ENCODE assay signal across 16 cellular contexts in the genomic region with DNA sequence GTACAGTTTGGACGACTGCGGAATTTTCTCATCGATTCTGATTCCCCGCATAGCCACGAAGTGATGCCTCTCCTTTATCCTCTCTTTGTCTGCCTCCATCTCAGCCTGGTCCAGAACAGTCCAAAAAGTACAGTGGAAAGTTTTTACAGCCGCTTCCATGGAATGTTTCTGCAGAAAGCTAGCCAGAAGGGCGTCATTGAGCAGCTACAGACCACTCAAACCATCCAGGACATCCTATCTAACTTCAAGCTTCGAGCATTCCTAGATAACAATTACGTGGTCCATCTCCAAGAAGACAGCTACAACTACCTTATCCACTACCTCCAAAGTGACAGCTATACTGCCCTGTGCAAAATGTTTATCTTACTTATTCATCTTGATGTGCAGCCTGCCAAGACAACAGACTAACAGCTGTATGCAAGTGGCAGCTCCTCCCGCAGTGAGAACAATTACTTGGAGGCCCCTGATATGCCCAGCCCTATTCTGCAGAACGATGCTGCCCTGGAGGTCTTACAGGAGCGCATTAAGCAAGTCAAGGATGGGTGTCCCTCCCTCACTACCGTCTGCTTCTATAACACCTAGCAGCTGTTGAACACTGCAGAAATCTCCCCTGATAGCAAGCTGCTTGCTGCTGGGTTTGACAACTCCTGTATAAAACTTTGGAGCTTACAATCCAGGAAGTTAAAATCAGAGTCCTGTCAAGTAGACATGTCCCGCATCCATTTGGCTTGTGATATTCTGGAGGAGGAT. TPM values are rescaled to one million over a fixed set of nuclear protein-coding genes. Genes with fewer than 3 reads are reported as not detected.
DNase-seq lines count a peak whose midpoint lies in the region; ATAC-seq and TF ChIP-seq lines count a peak whose summit lies in the region.
"Had no signal": no experiment of that assay in that cellular context is flagged by ENCODE, and none has a peak within 500 bp of the region (broad histone marks: within the 10 kb centered on the region; RNA-seq: fewer than 3 reads in every experiment).

No MANE protein-coding gene starts in this region.

- no peaks in the 10 kb centered on the region for H3K79me1 ChIP-seq in IMR-90 (ENCODE audit: low read depth in 1 of 2, low read length in 2 of 2)

- no peak overlapping the region for H2BK15ac ChIP-seq in IMR-90 (ENCODE audit: low read depth, low read length)

- H2AFZ ChIP-seq in IMR-90 (replicated peaks; ENCODE audit: low read length, poor library complexity) (peak overlapping the region; percentile 59), smooth muscle cell (ENCODE audit: low read depth) (no peak overlapping the region)

- no peak overlapping the region for H3K56ac ChIP-seq in IMR-90 (ENCODE audit: extremely low read depth, insufficient read depth, low read length)

- peaks cover 76% of the 10 kb centered on the region for H3K4me1 Mint-ChIP-seq in activated naive CD4-positive, alpha-beta T cell treated with anti-CD3 and anti-CD28 coated beads, Interleukin-2, amount 10 ng/mL, durations not matched to agents 7 days and 5 days
- H3K4me1 Mint-ChIP-seq in activated CD4-positive, alpha-beta memory T cell treated with anti-CD3 and anti-CD28 coated beads for 36 hours (ENCODE audit: low read depth) = peaks cover 31% of the 10 kb centered on the region

- H3F3A ChIP-seq in smooth muscle cell (ENCODE audit: low read depth) = no peaks in the 10 kb centered on the region

- no peak overlapping the region for H4K91ac ChIP-seq in IMR-90 (ENCODE audit: insufficient read depth, low read depth, low read length)

- no peaks in the 10 kb centered on the region for H4K20me1 ChIP-seq in IMR-90 (ENCODE audit: insufficient read depth, low read length)
- no peaks in the 10 kb centered on the region for H4K20me1 ChIP-seq in smooth muscle cell (ENCODE audit: low read depth)

- no peak overlapping the region for H3K23ac ChIP-seq in IMR-90 (ENCODE audit: low read depth, low read length)

- no peak overlapping the region for H3K14ac ChIP-seq in IMR-90 (replicated peaks; ENCODE audit: low read depth, low read length)

- H3K36me3 ChIP-seq in IMR-90 (ENCODE audit: control insufficient read depth, insufficient read depth, low read length) = no peaks in the 10 kb centered on the region
- no peaks in the 10 kb centered on the region for H3K36me3 ChIP-seq in esophagus muscularis mucosa
- H3K36me3 ChIP-seq in smooth muscle cell (ENCODE audit: low read depth) = no peaks in the 10 kb centered on the region
- H3K36me3 ChIP-seq: thyroid gland had no signal

- no TSS peak for BruUV-seq in IMR-90 (replicated peaks; lab: Mats Ljungman, UMichigan)

- no peak overlapping the region for H4K8ac ChIP-seq in IMR-90 (ENCODE audit: low read depth in 2 of 2, low read length in 2 of 2)

- H3K9me3 ChIP-seq in IMR-90 (ENCODE audit: control insufficient read depth, insufficient read depth, low read length) (peaks cover 2% of the 10 kb centered on the region; the same call in 1 of the 2 replicates), esophagus muscularis mucosa (no peaks in the 10 kb centered on the region), smooth muscle cell (replicated peaks; ENCODE audit: low read depth) (no peaks in the 10 kb centered on the region)
- H3K9me3 ChIP-seq: thyroid gland had no signal

- no peak for TF ChIP-seq RAD21 in IMR-90 (IDR thresholded peaks at IDR 0.05; ENCODE audit: low read length)

- H2BK5ac ChIP-seq in IMR-90 (ENCODE audit: low read depth, low read length, poor library complexity, severe bottlenecking) = no peak overlapping the region

- TF ChIP-seq POLR2A in IMR-90 (IDR thresholded peaks at IDR 0.05; ENCODE audit: low read depth, low read length) (no peak), esophagus muscularis mucosa (IDR thresholded peaks at IDR 0.05; ENCODE audit: low read depth) (no peak)

- TF ChIP-seq EP300 in esophagus muscularis mucosa (IDR thresholded peaks at IDR 0.05) = no peak

- 16% methylated on average over 5 of the region's 14 CpGs; no CpG with 5 or more reads in 1 of the 2 experiments for WGBS in IMR-90 (ENCODE audit: extremely low coverage in 2 of 2, insufficient read length in 1 of 2), 2 experiments
- 27% methylated on average over 13 of the region's 14 CpGs for WGBS in esophagus muscularis mucosa
- WGBS in smooth muscle cell (ENCODE audit: low lambda C conversion rate) = 39% methylated on average over 14 of the region's 14 CpGs

- peak overlapping the region; percentile 56 for H3K27ac Mint-ChIP-seq in activated naive CD4-positive, alpha-beta T cell treated with anti-CD3 and anti-CD28 coated beads, Interleukin-2, amount 10 ng/mL, durations not matched to agents 7 days and 5 days
- H3K27ac Mint-ChIP-seq in activated CD4-positive, alpha-beta memory T cell treated with anti-CD3 and anti-CD28 coated beads for 36 hours = no peak overlapping the region
- H3K27ac Mint-ChIP-seq: activated B cell treated with CpG ODN at 0.5 μM for 24 hours had no signal

- peaks cover 68% of the 10 kb centered on the region for H3K36me3 Mint-ChIP-seq in activated naive CD4-positive, alpha-beta T cell treated with anti-CD3 and anti-CD28 coated beads, Interleukin-2, amount 10 ng/mL, durations not matched to agents 7 days and 5 days
- peaks cover 25% of the 10 kb centered on the region for H3K36me3 Mint-ChIP-seq in activated CD4-positive, alpha-beta memory T cell treated with anti-CD3 and anti-CD28 coated beads for 36 hours

- H3K27me3 Mint-ChIP-seq in activated naive CD4-positive, alpha-beta T cell treated with anti-CD3 and anti-CD28 coated beads, Interleukin-2, amount 10 ng/mL, durations not matched to agents 7 days and 5 days = no peaks in the 10 kb centered on the region
- no peaks in the 10 kb centered on the region for H3K27me3 Mint-ChIP-seq in activated CD4-positive, alpha-beta memory T cell treated with anti-CD3 and anti-CD28 coated beads for 36 hours

- H3K4me1 ChIP-seq in IMR-90 (ENCODE audit: control insufficient read depth, insufficient read depth, low read length) = no peaks in the 10 kb centered on the region
- H3K4me1 ChIP-seq in esophagus muscularis mucosa = peaks cover 9 to 30% (median 18%) of the 10 kb centered on the region in 4 donors
- H3K4me1 ChIP-seq in smooth muscle cell (ENCODE audit: low read depth) = no peaks in the 10 kb centered on the region

- H3K9me1 ChIP-seq in IMR-90 (ENCODE audit: insufficient read depth, low read length) = no peaks in the 10 kb centered on the region

- no peak overlapping the region for H3K18ac ChIP-seq in IMR-90 (ENCODE audit: low read depth, low read length)

- H3K4ac ChIP-seq in IMR-90 (ENCODE audit: low read depth, low read length) = no peak overlapping the region

- no peak overlapping the region; the same call in 1 of the 2 replicates for H3K4me2 ChIP-seq in IMR-90 (ENCODE audit: low read depth, low read length)
- peak overlapping the region; percentile 68 for H3K4me2 ChIP-seq in smooth muscle cell

- H4K5ac ChIP-seq in IMR-90 (ENCODE audit: low read depth, low read length) = no peak overlapping the region

- H3K4me3 ChIP-seq in IMR-90 (ENCODE audit: insufficient read depth, low read depth, low read length) (no peak overlapping the region), esophagus muscularis mucosa (peak overlapping the region in 3 of 4 donors; percentile 14 to 18 (median 16)), smooth muscle cell (no peak overlapping the region)
- H3K4me3 ChIP-seq: thyroid gland had no signal

- ATAC-seq in IMR-90 (ENCODE audit: low read depth) (0 out of 2 replicates have a peak, but pooled peaks have one; percentile 11), HG03571 (IDR thresholded peaks at IDR 0.05; ENCODE audit: unreplicated experiment) (no peak), GM21515 (IDR thresholded peaks at IDR 0.05; ENCODE audit: unreplicated experiment) (no peak)
- ATAC-seq: esophagus mucosa had no signal

- no peak overlapping the region for H2AK5ac ChIP-seq in IMR-90 (ENCODE audit: low read depth, low read length)

- CTCF ChIA-PET in activated naive CD4-positive, alpha-beta T cell treated with anti-CD3 and anti-CD28 coated beads, Interleukin-2, amount 10 ng/mL, durations not matched to agents 7 days and 5 days (lab: Charles Lee) = interaction anchor here (0.8 to 1.3 kb wide), 3 partner anchors 10 to 36 kb away, joined by 3 to 6 read pairs (median 3); no protein-coding TSS in a partner anchor
- CTCF ChIA-PET in IMR-90 (lab: Yijun Ruan, JAX) = interaction anchor here (1.0 kb wide), 1 partner anchor 42 kb away, joined by 3 read pairs; no protein-coding TSS in a partner anchor
- CTCF ChIA-PET in activated CD4-positive, alpha-beta memory T cell treated with anti-CD3 and anti-CD28 coated beads for 36 hours (lab: Charles Lee) = interaction anchor here (1.0 to 1.3 kb wide), 2 partner anchors 41 to 186 kb away, joined by 3 read pairs; no protein-coding TSS in a partner anchor

- intact Hi-C loops in IMR-90 (cut with micrococcal nuclease) (no loop called here), esophagus muscularis mucosa (cut with DNase I) (no loop called here)
- intact Hi-C loops in activated CD4-positive, alpha-beta memory T cell treated with anti-CD3 and anti-CD28 coated beads for 36 hours (cut with micrococcal nuclease) = no loop called here

- no peaks in the 10 kb centered on the region for H3K79me2 ChIP-seq in smooth muscle cell (ENCODE audit: low read depth)

- H2AK9ac ChIP-seq in IMR-90 (replicated peaks; ENCODE audit: low read depth, low read length, poor library complexity) = no peak overlapping the region

- H3K27ac ChIP-seq in IMR-90 (ENCODE audit: insufficient read depth, low read length) (no peak overlapping the region), esophagus muscularis mucosa (replicated peaks in 1 of 4) (no peak overlapping the region), smooth muscle cell (ENCODE audit: low read depth) (no peak overlapping the region)
- H3K27ac ChIP-seq: thyroid gland had no signal

- POLR2A ChIA-PET in IMR-90 (lab: Charles Lee; ENCODE audit: unreplicated experiment) = no interaction called here
- POLR2A ChIA-PET in activated CD4-positive, alpha-beta memory T cell treated with anti-CD3 and anti-CD28 coated beads for 36 hours (lab: Charles Lee) = interaction anchor here (0.6 kb wide), 1 partner anchor 77 kb away, joined by 3 read pairs; no protein-coding TSS in a partner anchor

- H2BK20ac ChIP-seq in IMR-90 (ENCODE audit: low read depth, low read length) = no peak overlapping the region

- TF ChIP-seq CTCF in IMR-90 (conservative IDR thresholded peaks at IDR 0.05; ENCODE audit: low read depth, low read length) (no peak), esophagus muscularis mucosa (IDR thresholded peaks at IDR 0.05) (no peak), smooth muscle cell (IDR thresholded peaks at IDR 0.05; ENCODE audit: borderline replicate concordance, insufficient read depth, poor library complexity, severe bottlenecking) (no peak)

- no peak overlapping the region for H3K9ac ChIP-seq in IMR-90 (ENCODE audit: low read depth, low read length)
- no peak overlapping the region for H3K9ac ChIP-seq in smooth muscle cell (ENCODE audit: low read depth)

- H3K27me3 ChIP-seq in IMR-90 (ENCODE audit: control insufficient read depth, insufficient read depth, low read length) (peaks cover 44% of the 10 kb centered on the region), esophagus muscularis mucosa (peaks cover 0 to 86% (median 54%) of the 10 kb centered on the region in 4 donors), smooth muscle cell (ENCODE audit: low read depth) (peaks cover 73% of the 10 kb centered on the region)

- no peak for DNase-seq in activated naive CD4-positive, alpha-beta T cell treated with anti-CD3 and anti-CD28 coated beads, Interleukin-2, amount 10 ng/mL, durations not matched to agents 7 days and 5 days
- no peak for DNase-seq in activated naive CD4-positive, alpha-beta T cell treated with anti-CD3 and anti-CD28 coated beads, Interleukin-2, amount 50 U/mL, for 16 hours
- DNase-seq in IMR-90 = no peak
- no peak for DNase-seq in esophagus muscularis mucosa (ENCODE audit: extremely low spot score)
- DNase-seq in smooth muscle cell (lab: John Stamatoyannopoulos, UW; ENCODE audit: unreplicated experiment) = no peak
- DNase-seq in activated CD4-positive, alpha-beta memory T cell treated with anti-CD3 and anti-CD28 coated beads for 36 hours = no peak
- DNase-seq: activated B cell treated with CpG ODN at 0.5 μM for 24 hours; activated CD8-positive, alpha-beta memory T cell treated with anti-CD3 and anti-CD28 coated beads, Interleukin-2, amount 50 U/mL, for 4 hours; amniotic stem cell; hypothalamus; NCI-H774; RPMI8226; thyroid gland had no signal

- H3K9me3 Mint-ChIP-seq in activated naive CD4-positive, alpha-beta T cell treated with anti-CD3 and anti-CD28 coated beads, Interleukin-2, amount 10 ng/mL, durations not matched to agents 7 days and 5 days = no peaks in the 10 kb centered on the region
- no peaks in the 10 kb centered on the region for H3K9me3 Mint-ChIP-seq in activated CD4-positive, alpha-beta memory T cell treated with anti-CD3 and anti-CD28 coated beads for 36 hours

- no peak overlapping the region for H2BK120ac ChIP-seq in IMR-90 (ENCODE audit: low read depth, low read length)

- in situ Hi-C loops in IMR-90 (cut with MboI; ENCODE audit: low sequenced_read_pairs) = no loop called here

- H3K4me3 Mint-ChIP-seq in activated naive CD4-positive, alpha-beta T cell treated with anti-CD3 and anti-CD28 coated beads, Interleukin-2, amount 10 ng/mL, durations not matched to agents 7 days and 5 days = no peak overlapping the region
- no peak overlapping the region for H3K4me3 Mint-ChIP-seq in activated CD4-positive, alpha-beta memory T cell treated with anti-CD3 and anti-CD28 coated beads for 36 hours

- dilution Hi-C loops in IMR-90 (cut with HindIII; ENCODE audit: low sequenced_read_pairs, unreplicated experiment) = no loop called here

RNA-seq across cellular contexts. Expression of a gene that starts 38.9 kb away (rescaled TPM):
- total RNA-seq in IMR-90 (2012; rRNA removed) (under 0.01 and 0.18 TPM in 2 replicates), esophagus muscularis mucosa (1 to 10 TPM in 2 of 4 donors, under 1 TPM in 2; 0.32 to 1.7 (median 1.0) TPM), smooth muscle cell (not detected in 2 replicates)
- polyA plus RNA-seq in IMR-90 (2012; rRNA removed) (0.04 TPM in 1 of 2 replicates, not detected in the other), smooth muscle cell (not detected in 2 replicates)
- not detected in 2 replicates for polyA plus RNA-seq in IMR-90 (2012; cell fraction: cytosol; rRNA removed)
- polyA plus RNA-seq in IMR-90 (2012; cell fraction: nucleus; rRNA removed; ENCODE audit: low replicate concordance) = 0.06 TPM in 1 of 2 replicates, not detected in the other
- 10 to 100 TPM; 34.5 to 39.0 TPM for total RNA-seq in activated CD4-positive, alpha-beta memory T cell treated with anti-CD3 and anti-CD28 coated beads for 36 hours

RNA-seq across cellular contexts. Expression of a gene that starts 50.0 kb away (rescaled TPM):
- total RNA-seq in IMR-90 (2012; rRNA removed) (2.5 and 3.9 TPM in 2 replicates), esophagus muscularis mucosa (10 to 100 TPM in 1 of 4 donors, 1 to 10 TPM in 3; 5.1 to 15.0 (median 5.4) TPM), smooth muscle cell (0.45 and 5.1 TPM in 2 replicates)
- polyA plus RNA-seq in IMR-90 (2012; rRNA removed) (1.4 and 1.7 TPM in 2 replicates), smooth muscle cell (0.30 and 0.83 TPM in 2 replicates)
- polyA plus RNA-seq in IMR-90 (2012; cell fraction: cytosol; rRNA removed) = 0.18 and 0.68 TPM in 2 replicates
- polyA plus RNA-seq in IMR-90 (2012; cell fraction: nucleus; rRNA removed; ENCODE audit: low replicate concordance) = 2.1 and 2.7 TPM in 2 replicates
- 10 to 100 TPM; 46.0 to 48.7 TPM for total RNA-seq in activated CD4-positive, alpha-beta memory T cell treated with anti-CD3 and anti-CD28 coated beads for 36 hours

Comparison
In these comparisons a context has a peak if more than half of its experiments do, and no peak if none do; other contexts are left out.
1. H3K4me3 ChIP-seq: peak in esophagus muscularis mucosa (3 of 4); none in IMR-90 (single experiment) and smooth muscle cell (single experiment).
2. RNA of a gene that starts 38.9 kb away (total RNA-seq): 34.5 to 39.0 TPM in activated CD4-positive, alpha-beta memory T cell treated with anti-CD3 and anti-CD28 coated beads for 36 hours; 0.32 to 1.7 TPM in esophagus muscularis mucosa, under 0.01 to 0.18 TPM in IMR-90 and not detected in smooth muscle cell; every median in the first group is over 10 times any median in the second.